Comparison of ENCODE assay signal across 6 cellular contexts in genomic region chr10:118613863-118614262, GRCh38. TPM values are rescaled to one million over a fixed set of nuclear protein-coding genes. Genes with fewer than 3 reads are reported as not detected.
"Had no signal": no experiment of that assay in that cellular context is flagged by ENCODE, and none has a peak within 500 bp of the region (broad histone marks: within the 10 kb centered on the region; RNA-seq: fewer than 3 reads in every experiment).

No MANE protein-coding gene starts in this region.

RNA-seq across cellular contexts. Expression of gene PRLHR, which starts 18.4 kb away (rescaled TPM):
- total RNA-seq: M059J, PC-3, Peyer's patch, Right ventricle myocardium superior, SJSA1, T-cell had no signal
